In genomic region chr11:77705195-77705876, GRCh38 we compare ENCODE assay signal across 11 cellular contexts.
DNase-seq lines count a peak whose midpoint lies in the region; ATAC-seq and TF ChIP-seq lines count a peak whose summit lies in the region.
"Had no signal": no experiment of that assay in that cellular context is flagged by ENCODE, and none has a peak within 500 bp of the region (broad histone marks: within the 10 kb centered on the region; RNA-seq: fewer than 3 reads in every experiment).

No MANE protein-coding gene starts in this region.

- CTCF ChIA-PET in MCF 10A (lab: Yijun Ruan, JAX) = interaction anchor here (0.6 kb wide), 1 partner anchor 234 kb away, joined by 3 read pairs; no protein-coding TSS in a partner anchor

- no peaks in the 10 kb centered on the region for H3K27me3 Mint-ChIP-seq in MCF 10A (ENCODE audit: insufficient read depth, unreplicated experiment)
- H3K27me3 Mint-ChIP-seq in stimulated activated naive CD8-positive, alpha-beta T cell treated with anti-CD3 and anti-CD28 coated beads, Interleukin-15, amount 100 ng/mL, for 72 hours = no peaks in the 10 kb centered on the region
- H3K27me3 Mint-ChIP-seq: type B pancreatic cell had no signal

- WGBS in esophagus squamous epithelium, 2 donors = 76 to 87% methylated on average over 3 to 4 of the region's 4 CpGs

- H3K36me3 Mint-ChIP-seq in MCF 10A (ENCODE audit: insufficient read depth, unreplicated experiment) = peaks cover 24% of the 10 kb centered on the region

- H3K4me1 ChIP-seq in breast epithelium = no peaks in the 10 kb centered on the region
- H3K4me1 ChIP-seq in esophagus squamous epithelium = no peaks in the 10 kb centered on the region

- H3K27me3 ChIP-seq in breast epithelium (no peaks in the 10 kb centered on the region), esophagus squamous epithelium (no peaks in the 10 kb centered on the region)

- TF ChIP-seq POLR2A in breast epithelium (IDR thresholded peaks at IDR 0.05) (no peak), esophagus squamous epithelium (IDR thresholded peaks at IDR 0.05) (no peak)

- POLR2A ChIA-PET in MCF 10A (lab: Yijun Ruan, JAX) = no interaction called here

- H3K9me3 Mint-ChIP-seq in MCF 10A (ENCODE audit: unreplicated experiment) = no peaks in the 10 kb centered on the region
- H3K9me3 Mint-ChIP-seq in stimulated activated naive CD8-positive, alpha-beta T cell treated with anti-CD3 and anti-CD28 coated beads, Interleukin-15, amount 100 ng/mL, for 72 hours = no peaks in the 10 kb centered on the region
- H3K9me3 Mint-ChIP-seq: type B pancreatic cell had no signal

- peaks cover 3% of the 10 kb centered on the region for H3K4me1 Mint-ChIP-seq in MCF 10A (ENCODE audit: insufficient read depth, unreplicated experiment)
- peaks cover 34% of the 10 kb centered on the region for H3K4me1 Mint-ChIP-seq in stimulated activated naive CD8-positive, alpha-beta T cell treated with anti-CD3 and anti-CD28 coated beads, Interleukin-15, amount 100 ng/mL, for 72 hours

- H3K36me3 ChIP-seq in breast epithelium (peaks cover 3% of the 10 kb centered on the region), esophagus squamous epithelium (peaks cover 0 to 47% (median 0%) of the 10 kb centered on the region in 3 donors)

- ATAC-seq in stimulated activated naive CD8-positive, alpha-beta T cell treated with anti-CD3 and anti-CD28 coated beads, Interleukin-15, amount 100 ng/mL, for 72 hours = peak; percentile 79
- ATAC-seq in HG02938 (IDR thresholded peaks at IDR 0.05; ENCODE audit: unreplicated experiment) = no peak

- no TSS peak for BruUV-seq in MCF 10A (replicated peaks; lab: Mats Ljungman, UMichigan)

- intact Hi-C loops in MCF 10A (cut with micrococcal nuclease) (no loop called here), breast epithelium (cut with DNase I; ENCODE audit: low total_unique reads) (no loop called here), esophagus squamous epithelium (cut with DNase I) (no loop called here)

- H3K27ac Mint-ChIP-seq in MCF 10A (ENCODE audit: low read depth, unreplicated experiment) = peak overlapping the region; percentile 73
- H3K27ac Mint-ChIP-seq in stimulated activated naive CD8-positive, alpha-beta T cell treated with anti-CD3 and anti-CD28 coated beads, Interleukin-15, amount 100 ng/mL, for 72 hours = peak overlapping the region; percentile 15 to 34
- H3K27ac Mint-ChIP-seq: type B pancreatic cell had no signal

- H3K4me3 Mint-ChIP-seq in MCF 10A (ENCODE audit: unreplicated experiment) = no peak overlapping the region
- H3K4me3 Mint-ChIP-seq in stimulated activated naive CD8-positive, alpha-beta T cell treated with anti-CD3 and anti-CD28 coated beads, Interleukin-15, amount 100 ng/mL, for 72 hours = no peak overlapping the region
- H3K4me3 Mint-ChIP-seq: type B pancreatic cell had no signal

- H3K4me3 ChIP-seq in breast epithelium (no peak overlapping the region), fibroblast of pulmonary artery (replicated peaks; ENCODE audit: low read depth, low read length) (no peak overlapping the region), esophagus squamous epithelium (no peak overlapping the region)
- H3K4me3 ChIP-seq: skin epidermis had no signal

- H3K9me3 ChIP-seq in breast epithelium (no peaks in the 10 kb centered on the region), esophagus squamous epithelium (no peaks in the 10 kb centered on the region)

- peak; percentile 59 for DNase-seq in MCF 10A (ENCODE audit: unreplicated experiment)
- DNase-seq in breast epithelium (ENCODE audit: low spot score in 2 of 2) = no peak
- DNase-seq in SW 1271 (lab: John Stamatoyannopoulos, UW) = peak; percentile 32 to 76
- peak; percentile 74 for DNase-seq in fibroblast of pulmonary artery (ENCODE audit: low read depth)
- peak in 1 of 2 donors; percentile 19 for DNase-seq in stimulated activated naive CD8-positive, alpha-beta T cell treated with anti-CD3 and anti-CD28 coated beads, Interleukin-15, amount 100 ng/mL, for 72 hours
- DNase-seq in esophagus squamous epithelium (lab: John Stamatoyannopoulos, UW) = no peak
- no peak for DNase-seq in UCSD-AML1 (lab: John Stamatoyannopoulos, UW; ENCODE audit: unreplicated experiment)
- DNase-seq: COR-L47 had no signal

- H3K27ac ChIP-seq in breast epithelium (no peak overlapping the region), esophagus squamous epithelium (no peak overlapping the region)
- H3K27ac ChIP-seq: skin epidermis had no signal

- TF ChIP-seq CTCF in MCF 10A (IDR thresholded peaks at IDR 0.05; ENCODE audit: unreplicated experiment) = no peak
- TF ChIP-seq CTCF in breast epithelium (IDR thresholded peaks at IDR 0.05) = no peak
- TF ChIP-seq CTCF in fibroblast of pulmonary artery (IDR thresholded peaks at IDR 0.05; ENCODE audit: low read length, missing control alignments) = no peak
- no peak for TF ChIP-seq CTCF in esophagus squamous epithelium (IDR thresholded peaks at IDR 0.05)

Comparison
In these comparisons a context has a peak if more than half of its experiments do, and no peak if none do; other contexts are left out.
1. DNase-seq: peak in MCF 10A (single experiment), SW 1271 (2 of 2) and fibroblast of pulmonary artery (single experiment); none in breast epithelium (0 of 2), esophagus squamous epithelium (single experiment) and UCSD-AML1 (single experiment).